22 cellular contexts compared by ENCODE assay signal in the genomic region with DNA sequence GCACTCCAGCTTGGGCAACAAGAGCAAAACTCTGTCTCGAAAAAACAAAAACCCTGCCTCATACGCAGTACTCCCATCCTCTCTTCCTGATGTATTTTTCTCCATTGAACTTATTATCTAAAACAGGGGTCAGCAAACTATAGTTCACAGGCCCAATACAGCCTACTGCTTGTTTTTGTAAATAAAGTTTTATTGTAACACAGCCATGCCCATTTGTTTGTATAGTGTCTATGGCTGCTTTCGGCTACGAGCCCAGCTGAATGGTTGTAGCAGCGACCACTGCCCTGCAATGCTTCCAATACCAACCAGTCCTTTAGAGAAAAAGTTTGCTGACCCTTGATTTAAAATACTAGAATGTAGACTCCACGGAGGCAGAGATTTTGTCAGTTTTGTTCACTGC. TPM values are rescaled to one million over a fixed set of nuclear protein-coding genes. Genes with fewer than 3 reads are reported as not detected.
DNase-seq lines count a peak whose midpoint lies in the region; ATAC-seq and TF ChIP-seq lines count a peak whose summit lies in the region.
"Had no signal": no experiment of that assay in that cellular context is flagged by ENCODE, and none has a peak within 500 bp of the region (broad histone marks: within the 10 kb centered on the region; RNA-seq: fewer than 3 reads in every experiment).

No MANE protein-coding gene starts in this region.

- H3K27me3 ChIP-seq in heart left ventricle: no peaks in the 10 kb centered on the region
- no peaks in the 10 kb centered on the region for H3K27me3 ChIP-seq in right cardiac atrium (ENCODE audit: control insufficient read depth, insufficient read depth)
- H3K27me3 ChIP-seq in sigmoid colon: no peaks in the 10 kb centered on the region
- no peaks in the 10 kb centered on the region for H3K27me3 ChIP-seq in vagina
- H3K27me3 ChIP-seq: SJCRH30 had no signal

- TF ChIP-seq POLR2A in heart left ventricle (IDR thresholded peaks at IDR 0.05): no peak
- no peak for TF ChIP-seq POLR2A in sigmoid colon (IDR thresholded peaks at IDR 0.05)
- no peak for TF ChIP-seq POLR2A in vagina (IDR thresholded peaks at IDR 0.05)

- no peak for ATAC-seq in heart left ventricle
- no peak for ATAC-seq in right cardiac atrium
- ATAC-seq in T-helper 17 cell: no peak
- ATAC-seq: PC-3, Right ventricle myocardium inferior had no signal

- no peak for DNase-seq in heart left ventricle
- no peak for DNase-seq in right cardiac atrium
- no peak for DNase-seq in T-helper 17 cell
- no peak for DNase-seq in sigmoid colon
- no peak for DNase-seq in vagina (ENCODE audit: extremely low spot score in 2 of 2)
- DNase-seq in posterior cingulate gyrus: no peak
- no peak for DNase-seq in SKM-1 (lab: John Stamatoyannopoulos, UW; ENCODE audit: unreplicated experiment)
- DNase-seq: DMS153, DND-41, GM23248, H7, Kasumi-1, MV-4-11, NCI-H1105, NCI-H1436 treated with DMSO at 0.1 percent for 48 hours, NCI-H1930, NCI-H2107, NCI-H524, NCI-H748 treated with DMSO at 0.1 percent for 48 hours, PC-3, SJCRH30 had no signal

- H3K36me3 ChIP-seq in heart left ventricle (peaks cover 0 to 98% (median 90%) of the 10 kb centered on the region in 9 donors), sigmoid colon (peaks cover 15 to 65% (median 31%) of the 10 kb centered on the region in 4 donors), vagina (peaks cover 0 to 60% of the 10 kb centered on the region in 2 donors)

- no peak for TF ChIP-seq CTCF in heart left ventricle (IDR thresholded peaks at IDR 0.05)
- no peak for TF ChIP-seq CTCF in sigmoid colon (IDR thresholded peaks at IDR 0.05)
- TF ChIP-seq CTCF in vagina (IDR thresholded peaks at IDR 0.05): no peak

- H3K27ac Mint-ChIP-seq in T-helper 17 cell: peak overlapping the region; percentile 71

- WGBS in heart left ventricle, 4 donors: 95 to 97% (median 97%) methylated on average over 6 of the region's 6 CpGs
- 95% methylated on average over 6 of the region's 6 CpGs for WGBS in right cardiac atrium
- 93 to 96% methylated on average over 6 of the region's 6 CpGs for WGBS in sigmoid colon, 2 donors

- no peak for TF ChIP-seq EP300 in sigmoid colon (IDR thresholded peaks at IDR 0.05)

- H3K27ac ChIP-seq in heart left ventricle: peak overlapping the region in 9 of 12 donors; percentile 12 to 97 (median 50)
- no peak overlapping the region for H3K27ac ChIP-seq in right cardiac atrium (ENCODE audit: low read length)
- peak overlapping the region in 3 of 4 donors; percentile 92 to 98 (median 97) for H3K27ac ChIP-seq in sigmoid colon
- H3K27ac ChIP-seq in vagina: peak overlapping the region; percentile 17
- H3K27ac ChIP-seq: GM23248, SJCRH30 had no signal

- no peaks in the 10 kb centered on the region for H3K27me3 Mint-ChIP-seq in T-helper 17 cell

- intact Hi-C loops in heart left ventricle (cut with DNase I) (no loop called here), right cardiac atrium (cut with DNase I) (no loop called here), sigmoid colon (cut with DNase I) (no loop called here), vagina (cut with DNase I) (no loop called here), posterior cingulate gyrus (cut with DNase I) (no loop called here)

- peaks cover 6% of the 10 kb centered on the region for H3K36me3 Mint-ChIP-seq in T-helper 17 cell (ENCODE audit: low read depth)

- H3K4me1 Mint-ChIP-seq in T-helper 17 cell: peaks cover 6% of the 10 kb centered on the region

- H3K9me3 ChIP-seq in heart left ventricle (no peaks in the 10 kb centered on the region), right cardiac atrium (ENCODE audit: control insufficient read depth, low read length) (no peaks in the 10 kb centered on the region), T-helper 17 cell (ENCODE audit: control insufficient read depth, low read length, poor library complexity, severe bottlenecking) (no peaks in the 10 kb centered on the region), sigmoid colon (no peaks in the 10 kb centered on the region), vagina (no peaks in the 10 kb centered on the region)
- H3K9me3 ChIP-seq: SJCRH30 had no signal

- peaks cover 0 to 28% (median 18%) of the 10 kb centered on the region in 12 donors for H3K4me1 ChIP-seq in heart left ventricle
- H3K4me1 ChIP-seq in right cardiac atrium (ENCODE audit: control insufficient read depth, insufficient read depth, low read length): no peaks in the 10 kb centered on the region
- H3K4me1 ChIP-seq in sigmoid colon: peaks cover 0 to 46% (median 37%) of the 10 kb centered on the region in 4 donors
- H3K4me1 ChIP-seq in vagina: peaks cover 15% of the 10 kb centered on the region

- H3K4me3 Mint-ChIP-seq in T-helper 17 cell: no peak overlapping the region

- H3K4me3 ChIP-seq in heart left ventricle (no peak overlapping the region), right cardiac atrium (ENCODE audit: low read length) (no peak overlapping the region), sigmoid colon (no peak overlapping the region), vagina (no peak overlapping the region)
- H3K4me3 ChIP-seq: GM23248, SJCRH30 had no signal

RNA-seq across cellular contexts. Expression of gene TXN2, which starts 6.1 kb away (rescaled TPM):
- 100 to 1,000 TPM in 6 of 9 donors, 10 to 100 TPM in 3; 87.9 to 128 (median 113) TPM for total RNA-seq in heart left ventricle
- polyA plus RNA-seq in heart left ventricle: 100 to 1,000 TPM in 1 of 2 donors, 10 to 100 TPM in 1; 99.9 to 160 TPM
- total RNA-seq in right cardiac atrium: 100 to 1,000 TPM in 3 of 4 donors, 10 to 100 TPM in 1; 95.4 to 114 (median 105) TPM
- polyA plus RNA-seq in right cardiac atrium: 133 TPM
- 10 to 100 TPM; 27.0 to 32.3 TPM for total RNA-seq in T-helper 17 cell
- 10 to 100 TPM; 43.2 to 72.2 (median 61.9) TPM for total RNA-seq in sigmoid colon
- polyA plus RNA-seq in sigmoid colon: 100 to 1,000 TPM; 145 to 181 (median 171) TPM
- 46.9 TPM for total RNA-seq in vagina

RNA-seq across cellular contexts. Expression of gene FOXRED2, which starts 31.5 kb away (rescaled TPM):
- total RNA-seq in heart left ventricle (10 to 100 TPM in 3 of 9 donors, 1 to 10 TPM in 6; 5.6 to 12.1 (median 8.3) TPM), right cardiac atrium (1 to 10 TPM; 4.7 to 9.0 (median 7.6) TPM), T-helper 17 cell (1 to 10 TPM; 1.0 to 1.3 TPM), sigmoid colon (1 to 10 TPM; 4.2 to 4.8 (median 4.7) TPM), vagina (3.7 TPM)
- polyA plus RNA-seq in heart left ventricle (1 to 10 TPM; 3.5 to 4.7 TPM), right cardiac atrium (3.8 TPM), sigmoid colon (1 to 10 TPM in 1 of 3 donors, under 1 TPM in 2; under 0.01 to 5.4 (median 0.69) TPM)

RNA-seq across cellular contexts. Expression of gene EIF3D, which starts 53.6 kb away (rescaled TPM):
- 100 to 1,000 TPM in 3 of 9 donors, 10 to 100 TPM in 6; 73.6 to 206 (median 89.4) TPM for total RNA-seq in heart left ventricle
- polyA plus RNA-seq in heart left ventricle: 100 to 1,000 TPM in 1 of 2 donors, 10 to 100 TPM in 1; 75.7 to 192 TPM
- total RNA-seq in right cardiac atrium: 10 to 100 TPM; 68.5 to 92.0 (median 83.5) TPM
- polyA plus RNA-seq in right cardiac atrium: 67.6 TPM
- total RNA-seq in T-helper 17 cell: 100 to 1,000 TPM; 231 to 239 TPM
- total RNA-seq in sigmoid colon: 100 to 1,000 TPM; 260 to 376 (median 290) TPM
- 100 to 1,000 TPM; 130 to 221 (median 197) TPM for polyA plus RNA-seq in sigmoid colon
- 266 TPM for total RNA-seq in vagina
